In the genomic region with DNA sequence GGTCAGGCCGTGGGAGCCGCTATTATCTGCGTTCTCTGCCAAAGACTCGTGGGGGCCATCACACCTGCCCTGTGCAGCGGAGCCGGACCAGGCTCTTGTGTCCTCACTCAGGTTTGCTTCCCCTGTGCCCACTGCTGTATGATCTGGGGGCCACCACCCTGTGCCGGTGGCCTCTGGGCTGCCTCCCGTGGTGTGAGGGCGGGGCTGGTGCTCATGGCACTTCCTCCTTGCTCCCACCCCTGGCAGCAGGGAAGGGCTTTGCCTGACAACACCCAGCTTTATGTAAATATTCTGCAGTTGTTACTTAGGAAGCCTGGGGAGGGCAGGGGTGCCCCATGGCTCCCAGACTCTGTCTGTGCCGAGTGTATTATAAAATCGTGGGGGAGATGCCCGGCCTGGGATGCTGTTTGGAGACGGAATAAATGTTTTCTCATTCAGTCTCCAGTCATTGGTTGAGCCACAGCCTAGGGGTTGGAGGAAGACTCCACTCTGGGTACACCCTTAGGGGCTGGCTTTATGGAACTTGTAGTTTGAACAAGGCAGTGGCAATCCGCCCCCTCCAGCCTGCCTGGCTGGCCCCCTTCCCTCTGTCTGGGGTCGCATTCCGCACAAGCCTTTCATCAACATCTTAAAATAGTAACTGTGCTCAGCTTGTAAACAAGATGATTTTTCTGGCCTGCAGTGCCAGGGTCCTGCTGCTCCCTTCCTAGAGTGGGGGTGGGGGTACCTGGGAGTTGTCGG, we compare ENCODE assay signal across 8 cellular contexts. TPM values are rescaled to one million over a fixed set of nuclear protein-coding genes. Genes with fewer than 3 reads are reported as not detected.
DNase-seq lines count a peak whose midpoint lies in the region; ATAC-seq and TF ChIP-seq lines count a peak whose summit lies in the region.

No MANE protein-coding gene starts in this region.

- peaks cover 59% of the 10 kb centered on the region for H3K36me3 ChIP-seq in BLaER1
- H3K36me3 ChIP-seq in right lobe of liver = peaks cover 0 to 9% (median 4%) of the 10 kb centered on the region in 4 donors

- WGBS in H9 (ENCODE audit: extremely low coverage, insufficient read length, low lambda C conversion rate) = no CpG with 5 or more reads among the region's 17 CpGs
- WGBS in right lobe of liver (ENCODE audit: insufficient coverage, low coverage, low lambda C conversion rate, missing lambda C conversion rate) = 62% methylated on average over 8 of the region's 17 CpGs

- H3K79me1 ChIP-seq in H9 (ENCODE audit: insufficient read depth, low read depth, low read length, poor library complexity, severe bottlenecking) = no peaks in the 10 kb centered on the region

- H2AK5ac ChIP-seq in H9 (ENCODE audit: insufficient read length, low read length) = no peak overlapping the region

- intact Hi-C loops in right lobe of liver (cut with DNase I) = loop anchor here (5.0 to 10.0 kb wide), 3 partner anchors 60 to 82 kb away; no protein-coding TSS in a partner anchor

- H3K4me1 ChIP-seq in BLaER1 (peaks cover 70% of the 10 kb centered on the region), H9 (ENCODE audit: insufficient read depth, low read length) (no peaks in the 10 kb centered on the region; the same call in 1 of the 2 replicates), right lobe of liver (peaks cover 0 to 41% (median 17%) of the 10 kb centered on the region in 4 donors)

- H2BK15ac ChIP-seq in H9 (ENCODE audit: low read depth, low read length) = no peak overlapping the region

- H3K23ac ChIP-seq in H9 (ENCODE audit: insufficient read length, low read depth, low read length) = no peak overlapping the region

- no peak overlapping the region for H3K14ac ChIP-seq in H9 (ENCODE audit: insufficient read depth, low read length)

- H2BK5ac ChIP-seq in H9 (ENCODE audit: insufficient read length, low read length) = no peak overlapping the region

- H2AFZ ChIP-seq in H9 (ENCODE audit: low read length) = no peak overlapping the region

- no peak for TF ChIP-seq POLR2A in right lobe of liver (IDR thresholded peaks at IDR 0.05)

- no peak for DNase-seq in H9
- no peak for DNase-seq in activated naive CD8-positive, alpha-beta T cell treated with anti-CD3 and anti-CD28 coated beads for 36 hours
- peak in 1 of 3 donors; percentile 52 for DNase-seq in right lobe of liver
- no peak for DNase-seq in SKM-1 (lab: John Stamatoyannopoulos, UW; ENCODE audit: unreplicated experiment)
- no peak for DNase-seq in GM10266 (ENCODE audit: extremely low spot score)
- no peak for DNase-seq in foreskin fibroblast
- DNase-seq in NAMALWA (ENCODE audit: low spot score) = no peak

- H3K27ac ChIP-seq in BLaER1 = peak overlapping the region; percentile 19
- no peak overlapping the region for H3K27ac ChIP-seq in H9 (ENCODE audit: insufficient read length, low read depth, low read length)
- H3K27ac ChIP-seq in right lobe of liver = peak overlapping the region; percentile 1 to 77 (median 11)

- TF ChIP-seq CTCF in H9 (conservative IDR thresholded peaks at IDR 0.05) (no peak), right lobe of liver (IDR thresholded peaks at IDR 0.05) (no peak), GM10266 (IDR thresholded peaks at IDR 0.05; ENCODE audit: control insufficient read depth, insufficient read depth, low read depth, missing control alignments) (no peak), foreskin fibroblast (IDR thresholded peaks at IDR 0.05; ENCODE audit: low read depth, low read length) (no peak)

- no peaks in the 10 kb centered on the region for H3K23me2 ChIP-seq in H9 (ENCODE audit: insufficient read length, low read depth, low read length, poor library complexity, severe bottlenecking)

- H3K4me3 ChIP-seq in BLaER1 (no peak overlapping the region), right lobe of liver (no peak overlapping the region), foreskin fibroblast (ENCODE audit: low read depth in 1 of 2, low read length in 2 of 2) (no peak overlapping the region)

- H3K79me2 ChIP-seq in H9 (ENCODE audit: insufficient read depth, low read length) = no peaks in the 10 kb centered on the region

- H3K36me3 Mint-ChIP-seq in H9 (ENCODE audit: insufficient read depth in 1 of 3, low read depth in 3 of 3) = peaks cover 19 to 50% (median 36%) of the 10 kb centered on the region in 3 experiments
- H3K36me3 Mint-ChIP-seq in activated naive CD8-positive, alpha-beta T cell treated with anti-CD3 and anti-CD28 coated beads for 36 hours = peaks cover 39% of the 10 kb centered on the region

- H3K4ac ChIP-seq in H9 (ENCODE audit: low read depth, low read length) = no peak overlapping the region

- no peak for ATAC-seq in right lobe of liver

- no peak overlapping the region for H2BK12ac ChIP-seq in H9 (ENCODE audit: insufficient read length, low read depth, low read length)

- H4K8ac ChIP-seq in H9 (replicated peaks; ENCODE audit: insufficient read length, low read depth, low read length) = no peak overlapping the region

- peaks cover 34 to 56% of the 10 kb centered on the region in 2 experiments for H3K4me1 Mint-ChIP-seq in H9
- peaks cover 54% of the 10 kb centered on the region for H3K4me1 Mint-ChIP-seq in activated naive CD8-positive, alpha-beta T cell treated with anti-CD3 and anti-CD28 coated beads for 36 hours

- no peak overlapping the region for H2BK120ac ChIP-seq in H9 (ENCODE audit: low read depth, low read length, poor library complexity, severe bottlenecking)

- H3K27ac Mint-ChIP-seq in H9 = peak overlapping the region in 2 of 3 experiments; percentile 64 to 80; a peak in 3 of 7 replicates
- peak overlapping the region; percentile 77 for H3K27ac Mint-ChIP-seq in activated naive CD8-positive, alpha-beta T cell treated with anti-CD3 and anti-CD28 coated beads for 36 hours

- no peaks in the 10 kb centered on the region for H3K9me3 ChIP-seq in BLaER1
- H3K9me3 ChIP-seq in H9 (ENCODE audit: control insufficient read depth, low read depth, low read length) = no peaks in the 10 kb centered on the region
- no peaks in the 10 kb centered on the region for H3K9me3 ChIP-seq in right lobe of liver

- peak overlapping the region; percentile 67 for H3K4me2 ChIP-seq in BLaER1
- H3K4me2 ChIP-seq in H9 (ENCODE audit: insufficient read depth, insufficient read length, low read length) = no peak overlapping the region

- no peak overlapping the region for H4K5ac ChIP-seq in H9 (ENCODE audit: insufficient read length, low read depth, low read length)

- H3K4me3 Mint-ChIP-seq in H9 = peak overlapping the region in 1 of 2 experiments; percentile 38; a peak in 2 of 5 replicates
- H3K4me3 Mint-ChIP-seq in activated naive CD8-positive, alpha-beta T cell treated with anti-CD3 and anti-CD28 coated beads for 36 hours = no peak overlapping the region

- no peaks in the 10 kb centered on the region; the same call in 1 of the 2 replicates for H3K27me3 Mint-ChIP-seq in H9 (ENCODE audit: low read depth)
- H3K27me3 Mint-ChIP-seq in activated naive CD8-positive, alpha-beta T cell treated with anti-CD3 and anti-CD28 coated beads for 36 hours = no peaks in the 10 kb centered on the region

- no peak overlapping the region for H3T11ph ChIP-seq in H9 (ENCODE audit: low read length)

- no peaks in the 10 kb centered on the region for H3K9me3 Mint-ChIP-seq in H9
- no peaks in the 10 kb centered on the region for H3K9me3 Mint-ChIP-seq in activated naive CD8-positive, alpha-beta T cell treated with anti-CD3 and anti-CD28 coated beads for 36 hours

- no peak overlapping the region for H3K56ac ChIP-seq in H9 (ENCODE audit: insufficient read length, low read depth, low read length)

- H4K20me1 ChIP-seq in BLaER1 = peaks cover 62% of the 10 kb centered on the region
- peaks cover 4% of the 10 kb centered on the region for H4K20me1 ChIP-seq in H9 (ENCODE audit: control insufficient read depth, insufficient read depth, insufficient read length)

- peak overlapping the region; percentile 46; the same call in 1 of the 2 replicates for H3K9ac ChIP-seq in BLaER1
- no peak overlapping the region for H3K9ac ChIP-seq in H9 (ENCODE audit: extremely low read depth, insufficient read length, low read length)

- no peaks in the 10 kb centered on the region for H3K27me3 ChIP-seq in BLaER1
- no peaks in the 10 kb centered on the region for H3K27me3 ChIP-seq in H9 (ENCODE audit: insufficient read depth, low read length)
- H3K27me3 ChIP-seq in right lobe of liver = no peaks in the 10 kb centered on the region

- no peak overlapping the region for H3K18ac ChIP-seq in H9 (ENCODE audit: insufficient read length, low read depth, low read length)

- H4K91ac ChIP-seq in H9 (ENCODE audit: insufficient read length, low read depth, low read length) = no peak overlapping the region

- no peak overlapping the region for H2BK20ac ChIP-seq in H9 (ENCODE audit: low read depth, low read length, poor library complexity, severe bottlenecking)

RNA-seq across cellular contexts. Expression of a gene that starts 4.1 kb away (rescaled TPM):
- total RNA-seq in H9 (2021) = 41.0 and 43.9 TPM in 2 replicates
- 100 to 1,000 TPM; 126 to 127 TPM for total RNA-seq in activated naive CD8-positive, alpha-beta T cell treated with anti-CD3 and anti-CD28 coated beads for 36 hours
- 10 to 100 TPM; 43.3 to 55.8 (median 50.4) TPM for total RNA-seq in right lobe of liver

RNA-seq across cellular contexts. Expression of a gene that starts 14.4 kb away (rescaled TPM):
- 95.8 and 98.7 TPM in 2 replicates for total RNA-seq in H9 (2021)
- 100 to 1,000 TPM; 144 to 150 TPM for total RNA-seq in activated naive CD8-positive, alpha-beta T cell treated with anti-CD3 and anti-CD28 coated beads for 36 hours
- total RNA-seq in right lobe of liver = 1 to 10 TPM; 2.1 to 8.3 (median 4.7) TPM

RNA-seq across cellular contexts. Expression of a gene that starts 14.7 kb away (rescaled TPM):
- 54.7 and 64.1 TPM in 2 replicates for total RNA-seq in H9 (2021)
- total RNA-seq in activated naive CD8-positive, alpha-beta T cell treated with anti-CD3 and anti-CD28 coated beads for 36 hours = 10 to 100 TPM; 32.7 to 36.2 TPM
- 100 to 1,000 TPM in 5 of 6 experiments, 10 to 100 TPM in 1; 96.6 to 156 (median 142) TPM for total RNA-seq in right lobe of liver

RNA-seq across cellular contexts. Expression of a gene that starts 26.3 kb away (rescaled TPM):
- total RNA-seq in H9 (2021) (not detected in 2 replicates), right lobe of liver (not detected)
- total RNA-seq in activated naive CD8-positive, alpha-beta T cell treated with anti-CD3 and anti-CD28 coated beads for 36 hours = not detected

RNA-seq across cellular contexts. Expression of a gene that starts 41.6 kb away (rescaled TPM):
- total RNA-seq in H9 (2021) (97.8 and 104 TPM in 2 replicates), right lobe of liver (1 to 10 TPM in 4 of 6 experiments, under 1 TPM in 2; 0.57 to 2.0 (median 1.4) TPM)
- 100 to 1,000 TPM in 1 of 2 experiments, 10 to 100 TPM in 1; 92.4 to 102 TPM for total RNA-seq in activated naive CD8-positive, alpha-beta T cell treated with anti-CD3 and anti-CD28 coated beads for 36 hours

Comparison
In these comparisons a context has a peak if more than half of its experiments do, and no peak if none do; other contexts are left out.
1. RNA of a gene that starts 14.4 kb away (total RNA-seq): 144 to 150 TPM in activated naive CD8-positive, alpha-beta T cell treated with anti-CD3 and anti-CD28 coated beads for 36 hours and 95.8 to 98.7 TPM in H9; 2.1 to 8.3 TPM in right lobe of liver; every median in the first group is over 10 times any median in the second.